Comparison of ENCODE assay signal across 8 cellular contexts in genomic region chr4:173370130-173370476, GRCh38. TPM values are rescaled to one million over a fixed set of nuclear protein-coding genes. Genes with fewer than 3 reads are reported as not detected.
DNase-seq lines count a peak whose midpoint lies in the region; ATAC-seq and TF ChIP-seq lines count a peak whose summit lies in the region.

No MANE protein-coding gene starts in this region.

- peaks cover 6 to 9% of the 10 kb centered on the region in 2 donors for H3K4me1 ChIP-seq in mucosa of rectum (ENCODE audit: control insufficient read depth in 2 of 2, insufficient read depth in 2 of 2, low read length in 2 of 2)

- peaks cover 14% of the 10 kb centered on the region for H3K36me3 Mint-ChIP-seq in activated B cell treated with CpG ODN at 0.5 μM for 24 hours (ENCODE audit: low read depth)
- H3K36me3 Mint-ChIP-seq in dendritic cell treated with granulocyte-macrophage colony-stimulating factor and Interleukin-4, amounts not matched to agents 40 ng/mL and 50 ng/mL, for 4 days (ENCODE audit: low read depth): peaks cover 19% of the 10 kb centered on the region
- peaks cover 15% of the 10 kb centered on the region for H3K36me3 Mint-ChIP-seq in stimulated activated naive CD8-positive, alpha-beta T cell treated with anti-CD3 and anti-CD28 coated beads, Interleukin-15, Interleukin-2, amounts not matched to agents 100 ng/mL and 50 ng/mL, for 24 hours (ENCODE audit: low read depth)

- no peak for TF ChIP-seq CTCF in activated B cell treated with CpG ODN at 0.5 μM for 24 hours (IDR thresholded peaks at IDR 0.05)

- H3K9me3 Mint-ChIP-seq in activated B cell treated with CpG ODN at 0.5 μM for 24 hours: no peaks in the 10 kb centered on the region
- no peaks in the 10 kb centered on the region for H3K9me3 Mint-ChIP-seq in dendritic cell treated with granulocyte-macrophage colony-stimulating factor and Interleukin-4, amounts not matched to agents 40 ng/mL and 50 ng/mL, for 4 days
- no peaks in the 10 kb centered on the region for H3K9me3 Mint-ChIP-seq in stimulated activated naive CD8-positive, alpha-beta T cell treated with anti-CD3 and anti-CD28 coated beads, Interleukin-15, Interleukin-2, amounts not matched to agents 100 ng/mL and 50 ng/mL, for 24 hours

- POLR2A ChIA-PET in activated B cell treated with CpG ODN at 0.5 μM for 24 hours (lab: Charles Lee): interaction anchor here (0.6 to 4.9 kb wide), 8 partner anchors 23 to 1153 kb away, joined by 3 to 270 read pairs (median 8); partner anchors contain the start of genes CEP44, FBXO8, GALNT7 and HMGB2

- no peaks in the 10 kb centered on the region for H3K27me3 Mint-ChIP-seq in activated B cell treated with CpG ODN at 0.5 μM for 24 hours
- no peaks in the 10 kb centered on the region for H3K27me3 Mint-ChIP-seq in dendritic cell treated with granulocyte-macrophage colony-stimulating factor and Interleukin-4, amounts not matched to agents 40 ng/mL and 50 ng/mL, for 4 days
- peaks cover 18% of the 10 kb centered on the region for H3K27me3 Mint-ChIP-seq in stimulated activated naive CD8-positive, alpha-beta T cell treated with anti-CD3 and anti-CD28 coated beads, Interleukin-15, Interleukin-2, amounts not matched to agents 100 ng/mL and 50 ng/mL, for 24 hours

- CTCF ChIA-PET in activated B cell treated with CpG ODN at 0.5 μM for 24 hours (lab: Charles Lee): interaction anchor here (0.6 to 0.9 kb wide), 2 partner anchors 48 to 54 kb away, joined by 3 to 4 read pairs; no protein-coding TSS in a partner anchor

- H3K9ac ChIP-seq in mucosa of rectum (ENCODE audit: low read depth in 1 of 2, low read length in 2 of 2): peak overlapping the region; percentile 87 to 96

- H3K4me1 Mint-ChIP-seq in activated B cell treated with CpG ODN at 0.5 μM for 24 hours: peaks cover 16% of the 10 kb centered on the region
- H3K4me1 Mint-ChIP-seq in dendritic cell treated with granulocyte-macrophage colony-stimulating factor and Interleukin-4, amounts not matched to agents 40 ng/mL and 50 ng/mL, for 4 days (ENCODE audit: low read depth): peaks cover 16% of the 10 kb centered on the region
- H3K4me1 Mint-ChIP-seq in stimulated activated naive CD8-positive, alpha-beta T cell treated with anti-CD3 and anti-CD28 coated beads, Interleukin-15, Interleukin-2, amounts not matched to agents 100 ng/mL and 50 ng/mL, for 24 hours (ENCODE audit: low read depth): peaks cover 30% of the 10 kb centered on the region

- intact Hi-C loops in activated B cell treated with CpG ODN at 0.5 μM for 24 hours (cut with micrococcal nuclease): loop anchor here (1.0 to 5.0 kb wide), 5 partner anchors 36 to 913 kb away; partner anchors contain the start of genes CEP44, FBXO8 and HMGB2
- intact Hi-C loops in dendritic cell treated with granulocyte-macrophage colony-stimulating factor and Interleukin-4, amounts not matched to agents 40 ng/mL and 50 ng/mL, for 4 days (cut with micrococcal nuclease): loop anchor here (1.0 to 2.0 kb wide), 3 partner anchors 36 to 199 kb away; partner anchors contain the start of gene HMGB2

- H3K9me3 ChIP-seq in mucosa of rectum (ENCODE audit: control insufficient read depth in 2 of 2, low read length in 2 of 2): no peaks in the 10 kb centered on the region

- peak overlapping the region; percentile 96 for H3K27ac Mint-ChIP-seq in activated B cell treated with CpG ODN at 0.5 μM for 24 hours
- peak overlapping the region; percentile 96 for H3K27ac Mint-ChIP-seq in dendritic cell treated with granulocyte-macrophage colony-stimulating factor and Interleukin-4, amounts not matched to agents 40 ng/mL and 50 ng/mL, for 4 days
- H3K27ac Mint-ChIP-seq in stimulated activated naive CD8-positive, alpha-beta T cell treated with anti-CD3 and anti-CD28 coated beads, Interleukin-15, Interleukin-2, amounts not matched to agents 100 ng/mL and 50 ng/mL, for 24 hours: peak overlapping the region; percentile 98

- H3K27ac ChIP-seq in mucosa of rectum (ENCODE audit: low read depth in 2 of 2, low read length in 2 of 2): peak overlapping the region; percentile 97 to 98

- DNase-seq in activated B cell treated with CpG ODN at 0.5 μM for 24 hours (no peak), pons (ENCODE audit: low spot score) (no peak), occipital lobe (lab: John Stamatoyannopoulos, UW) (no peak)

- H3K4me3 ChIP-seq in mucosa of rectum (ENCODE audit: low read length in 2 of 2): peak overlapping the region; percentile 96 to 99

- ATAC-seq in GM18870 (IDR thresholded peaks at IDR 0.05; ENCODE audit: unreplicated experiment): peak; percentile 5
- ATAC-seq in HG03066 (IDR thresholded peaks at IDR 0.05; ENCODE audit: low read depth, unreplicated experiment): peak; percentile 4
- peak; percentile 19 for ATAC-seq in activated B cell treated with CpG ODN at 0.5 μM for 24 hours (ENCODE audit: low read depth)

- H3K36me3 ChIP-seq in mucosa of rectum (ENCODE audit: control insufficient read depth in 2 of 2, insufficient read depth in 2 of 2, low read length in 2 of 2): no peaks in the 10 kb centered on the region

- peak overlapping the region; percentile 100 for H3K4me3 Mint-ChIP-seq in activated B cell treated with CpG ODN at 0.5 μM for 24 hours
- H3K4me3 Mint-ChIP-seq in dendritic cell treated with granulocyte-macrophage colony-stimulating factor and Interleukin-4, amounts not matched to agents 40 ng/mL and 50 ng/mL, for 4 days: peak overlapping the region; percentile 100
- peak overlapping the region; percentile 100 for H3K4me3 Mint-ChIP-seq in stimulated activated naive CD8-positive, alpha-beta T cell treated with anti-CD3 and anti-CD28 coated beads, Interleukin-15, Interleukin-2, amounts not matched to agents 100 ng/mL and 50 ng/mL, for 24 hours

- no peaks in the 10 kb centered on the region for H3K27me3 ChIP-seq in mucosa of rectum (ENCODE audit: control insufficient read depth in 2 of 2, insufficient read depth in 2 of 2, low read length in 2 of 2)

RNA-seq across cellular contexts. Expression of gene SAP30, which starts 0.7 kb away (rescaled TPM):
- total RNA-seq in activated B cell treated with CpG ODN at 0.5 μM for 24 hours (2.1 TPM in 2 replicates), occipital lobe (24.5 TPM)

RNA-seq across cellular contexts. Expression of gene SCRG1, which starts 28.8 kb away (rescaled TPM):
- not detected in 2 replicates for total RNA-seq in activated B cell treated with CpG ODN at 0.5 μM for 24 hours
- total RNA-seq in occipital lobe: 2.8 TPM

RNA-seq across cellular contexts. Expression of gene HMGB2, which starts 35.9 kb away (rescaled TPM):
- 63.2 and 63.9 TPM in 2 replicates for total RNA-seq in activated B cell treated with CpG ODN at 0.5 μM for 24 hours
- total RNA-seq in occipital lobe: 20.4 TPM
